In genomic region chr1:203797948-203798347, GRCh38 we compare ENCODE assay signal across 11 cellular contexts. TPM values are rescaled to one million over a fixed set of nuclear protein-coding genes. Genes with fewer than 3 reads are reported as not detected.
A peak's percentile ranks its signal among the peaks of the same experiment; 100 is the strongest.
DNase-seq lines count a peak whose midpoint lies in the region; ATAC-seq, FAIRE-seq and TF ChIP-seq lines count a peak whose summit lies in the region.
"Had no signal": no experiment of that assay in that cellular context is flagged by ENCODE, and none has a peak within 500 bp of the region (broad histone marks: within the 10 kb centered on the region; RNA-seq: fewer than 3 reads in every experiment).

No MANE protein-coding gene starts in this region.

- no peak for TF ChIP-seq EP300 in GM12878 (IDR thresholded peaks at IDR 0.05; ENCODE audit: borderline replicate concordance in 1 of 2, control insufficient read depth in 1 of 2, low read depth in 2 of 2, low read length in 2 of 2)

- H3K79me2 ChIP-seq in HCT116 (ENCODE audit: insufficient read depth, low read length) = peaks cover 71% of the 10 kb centered on the region
- H3K79me2 ChIP-seq in GM12878 (ENCODE audit: control insufficient read depth, insufficient read depth, low read length) = peaks cover 69% of the 10 kb centered on the region

- H4K20me1 ChIP-seq in HCT116 (ENCODE audit: insufficient read depth) = peaks cover 20% of the 10 kb centered on the region; the same call in 1 of the 2 replicates
- no peaks in the 10 kb centered on the region for H4K20me1 ChIP-seq in GM12878 (ENCODE audit: control insufficient read depth, insufficient read depth)

- H3K4me3 ChIP-seq in HCT116 (replicated peaks in 1 of 2; ENCODE audit: low read depth in 1 of 2, low read length in 2 of 2) = no peak overlapping the region
- H3K4me3 ChIP-seq in GM12878 = no peak overlapping the region

- SMC1A ChIA-PET in GM12878 (lab: Charles Lee; ENCODE audit: uncharacterized antibody, unreplicated experiment) = interaction anchor here (1.7 kb wide), 1 partner anchor 9 kb away, joined by 6 read pairs; no protein-coding TSS in a partner anchor

- peak overlapping the region; percentile 86 for H3K27ac Mint-ChIP-seq in CD4-positive, alpha-beta T cell
- H3K27ac Mint-ChIP-seq in nephron = peak overlapping the region; percentile 1 to 99 (median 98)

- no peak overlapping the region for H2AFZ ChIP-seq in HCT116 (ENCODE audit: low read depth, low read length, poor library complexity, severe bottlenecking)
- no peak overlapping the region for H2AFZ ChIP-seq in GM12878 (ENCODE audit: control insufficient read depth, low read depth, low read length)

- H3K36me3 ChIP-seq in HCT116 (ENCODE audit: control insufficient read depth in 1 of 2, insufficient read depth in 2 of 2, low read length in 2 of 2) (peaks cover 8 to 27% of the 10 kb centered on the region in 2 experiments), GM12878 (ENCODE audit: control insufficient read depth in 2 of 2, insufficient read depth in 2 of 2, low read length in 1 of 2) (peaks cover 0 to 24% of the 10 kb centered on the region in 2 experiments; a peak in 2 of 4 replicates)

- peaks cover 76% of the 10 kb centered on the region for H3K4me1 Mint-ChIP-seq in CD4-positive, alpha-beta T cell (ENCODE audit: low read depth)
- peaks cover 49% of the 10 kb centered on the region for H3K4me1 Mint-ChIP-seq in nephron

- no peaks in the 10 kb centered on the region for H3K27me3 Mint-ChIP-seq in CD4-positive, alpha-beta T cell
- no peaks in the 10 kb centered on the region for H3K27me3 Mint-ChIP-seq in nephron (ENCODE audit: low read depth)

- no peak for ATAC-seq in CD4-positive, alpha-beta T cell (ENCODE audit: poor library complexity)
- ATAC-seq in HCT116 = no peak
- no peak for ATAC-seq in GM12878
- ATAC-seq in HG03095 (IDR thresholded peaks at IDR 0.05; ENCODE audit: unreplicated experiment) = no peak
- no peak for ATAC-seq in HG02884 (IDR thresholded peaks at IDR 0.05; ENCODE audit: unreplicated experiment)
- ATAC-seq: stimulated activated naive CD8-positive, alpha-beta T cell treated with anti-CD3 and anti-CD28 coated beads, Interleukin-15, Interleukin-2, amounts not matched to agents 100 U/mL and 50 U/mL, for 24 hours had no signal

- no peak overlapping the region for H3K27ac ChIP-seq in CD4-positive, alpha-beta T cell (ENCODE audit: low read depth, low read length)
- H3K27ac ChIP-seq in HCT116 (ENCODE audit: low read depth, low read length) (no peak overlapping the region), GM12878 (ENCODE audit: control insufficient read depth, insufficient read depth) (no peak overlapping the region)

- H3K9me3 ChIP-seq in CD4-positive, alpha-beta T cell (ENCODE audit: control insufficient read depth, low read length) = no peaks in the 10 kb centered on the region
- no peaks in the 10 kb centered on the region for H3K9me3 ChIP-seq in HCT116 (ENCODE audit: control insufficient read depth in 1 of 2, insufficient read depth in 1 of 2, low read depth in 1 of 2, low read length in 2 of 2)
- no peaks in the 10 kb centered on the region; the same call in 2 of the 3 replicates for H3K9me3 ChIP-seq in GM12878 (replicated peaks; ENCODE audit: control insufficient read depth, insufficient read depth, low read length)

- in situ Hi-C loops in GM12878 (cut with MboI) = no loop called here

- TF ChIP-seq CTCF in CD4-positive, alpha-beta T cell (IDR thresholded peaks at IDR 0.05) = no peak
- TF ChIP-seq CTCF in HCT116 (IDR thresholded peaks at IDR 0.05 in 2 of 3, conservative IDR thresholded peaks at IDR 0.05 in 1 of 3; ENCODE audit: borderline replicate concordance in 1 of 3, insufficient read depth in 1 of 3, low read depth in 2 of 3, low read length in 2 of 3) (no peak; a peak in 1 of 6 replicates), GM12878 (IDR thresholded peaks at IDR 0.05 in 2 of 3, conservative IDR thresholded peaks at IDR 0.05 in 1 of 3; ENCODE audit: control insufficient read depth in 2 of 3, extremely low read depth in 1 of 3, insufficient read depth in 1 of 3, low read depth in 3 of 3, low read length in 3 of 3) (no peak), nephron (IDR thresholded peaks at IDR 0.05; ENCODE audit: unreplicated experiment in 3 of 3) (no peak)

- H3K9me2 ChIP-seq in HCT116 (ENCODE audit: insufficient read depth) = no peaks in the 10 kb centered on the region

- WGBS in GM12878 (ENCODE audit: insufficient coverage, insufficient replicate concordance, low lambda C conversion rate, missing lambda C conversion rate) = 98% methylated on average over 4 of the region's 4 CpGs

- H3K4me3 Mint-ChIP-seq in CD4-positive, alpha-beta T cell = peak overlapping the region; percentile 94
- peak overlapping the region; percentile 93 to 97 (median 95) for H3K4me3 Mint-ChIP-seq in nephron

- H3K9ac ChIP-seq in HCT116 (ENCODE audit: low read length) (no peak overlapping the region), GM12878 (ENCODE audit: control insufficient read depth, insufficient read depth, low read length) (no peak overlapping the region)

- POLR2A ChIA-PET in CD4-positive, alpha-beta T cell (lab: Charles Lee) = no interaction called here
- POLR2A ChIA-PET in HCT116 (lab: Charles Lee) (interaction anchor here (0.8 kb wide), 1 partner anchor 59 kb away, joined by 3 read pairs; no protein-coding TSS in a partner anchor), GM12878 (lab: Charles Lee) (no interaction called here)

- H3K4me1 ChIP-seq in HCT116 (ENCODE audit: control insufficient read depth in 1 of 2, insufficient read depth in 2 of 2, low read length in 2 of 2) = peaks cover 12 to 17% of the 10 kb centered on the region in 2 experiments
- peaks cover 4% of the 10 kb centered on the region; the same call in 1 of the 2 replicates for H3K4me1 ChIP-seq in GM12878 (ENCODE audit: control insufficient read depth, insufficient read depth, low read length)

- H3K4me2 ChIP-seq in HCT116 (ENCODE audit: low read length) (no peak overlapping the region), GM12878 (ENCODE audit: control insufficient read depth, insufficient read depth) (peak overlapping the region; percentile 80)

- no peaks in the 10 kb centered on the region for H3K27me3 ChIP-seq in CD4-positive, alpha-beta T cell (ENCODE audit: control insufficient read depth, insufficient read depth, low read length)
- H3K27me3 ChIP-seq in HCT116 (ENCODE audit: insufficient read depth, low read length) (no peaks in the 10 kb centered on the region), GM12878 (replicated peaks in 1 of 2; ENCODE audit: control insufficient read depth in 2 of 2, insufficient read depth in 2 of 2, low read length in 1 of 2) (no peaks in the 10 kb centered on the region)

- H3K36me3 Mint-ChIP-seq in CD4-positive, alpha-beta T cell (ENCODE audit: low read depth) = peaks cover 58% of the 10 kb centered on the region
- H3K36me3 Mint-ChIP-seq in nephron (ENCODE audit: low read depth) = peaks cover 64% of the 10 kb centered on the region

- RAD21 ChIA-PET in HCT116 (lab: Charles Lee; ENCODE audit: low non-redundant PET in 1 of 2, low total read pairs in 2 of 2, uncharacterized antibody in 2 of 2, unreplicated experiment in 2 of 2) = no interaction called here
- RAD21 ChIA-PET in GM12878 (lab: Charles Lee; ENCODE audit: unreplicated experiment) = no interaction called here

- BruUV-seq in HCT116 (replicated peaks; lab: Mats Ljungman, UMichigan) (no TSS peak), GM12878 (replicated peaks; lab: Mats Ljungman, UMichigan) (no TSS peak)

- intact Hi-C loops in CD4-positive, alpha-beta T cell (cut with DNase I, micrococcal nuclease) = loop anchor here (2.0 to 10.0 kb wide), 5 partner anchors 33 to 1453 kb away; partner anchors contain the start of genes LAX1 (in 1 of the 2), PPP1R12B (in 1 of the 2), RBBP5 (in 1 of the 2) and UBE2T (in 1 of the 2)
- intact Hi-C loops in HCT116 (cut with micrococcal nuclease) (no loop called here), GM12878 (cut with micrococcal nuclease; ENCODE audit: unreplicated experiment) (no loop called here)

- TF ChIP-seq POLR2A in HCT116 (IDR thresholded peaks at IDR 0.05; ENCODE audit: borderline replicate concordance, extremely low read depth, insufficient read depth, insufficient read length) (no peak), GM12878 (IDR thresholded peaks at IDR 0.05; ENCODE audit: low read depth, low read length) (no peak)

- TF ChIP-seq RAD21 in HCT116 (IDR thresholded peaks at IDR 0.05; ENCODE audit: low read depth) (peak; percentile 28; the same call in 1 of the 2 replicates), GM12878 (IDR thresholded peaks at IDR 0.05; ENCODE audit: insufficient read depth, low read depth, low read length) (no peak)

- CTCF ChIA-PET in CD4-positive, alpha-beta T cell (lab: Charles Lee) = interaction anchor here (0.6 kb wide), 1 partner anchor 600 kb away, joined by 3 read pairs; no protein-coding TSS in a partner anchor
- CTCF ChIA-PET in HCT116 (lab: Charles Lee) = no interaction called here
- CTCF ChIA-PET in GM12878 (lab: Yijun Ruan, JAX) = no interaction called here

- no peak for DNase-seq in CD4-positive, alpha-beta T cell
- DNase-seq in HCT116 (ENCODE audit: low read depth, low spot score) (no peak), GM12878 (ENCODE audit: low read depth, low spot score) (no peak), LoVo (ENCODE audit: low spot score) (no peak)
- no peak for DNase-seq in activated effector memory CD4-positive, alpha-beta T cell treated with Interleukin-2 at 50 U/mL for 16 hours
- DNase-seq: stimulated activated naive CD8-positive, alpha-beta T cell treated with anti-CD3 and anti-CD28 coated beads, Interleukin-15, Interleukin-2, amounts not matched to agents 100 U/mL and 50 U/mL, for 24 hours had no signal

- no peaks in the 10 kb centered on the region for H3K9me3 Mint-ChIP-seq in CD4-positive, alpha-beta T cell
- peaks cover 3% of the 10 kb centered on the region for H3K9me3 Mint-ChIP-seq in nephron

- FAIRE-seq in GM12878 (lab: Jason Lieb, UNC) = no peak
- FAIRE-seq: GM19239 had no signal

RNA-seq across cellular contexts. Expression of gene ZBED6, which starts 2.5 kb away (rescaled TPM):
- total RNA-seq in CD4-positive, alpha-beta T cell = 10 to 100 TPM; 25.0 to 25.2 TPM
- 26.9 TPM for total RNA-seq in HCT116 (2021; ENCODE audit: unreplicated experiment)
- polyA plus RNA-seq in HCT116 (2012) = 2.1 and 2.3 TPM in 2 replicates
- 53.2 and 58.4 TPM in 2 replicates for total RNA-seq in GM12878 (2013; cell fraction: nucleolus; rRNA removed)
- total RNA-seq in GM12878 (2014; rRNA removed) = 10.3 and 12.2 TPM in 2 replicates
- total RNA-seq in GM12878 (2014; rRNA removed; fragmentation: Illumina TruSeq; extraction: Trizol) = 8.1 and 9.9 TPM in 2 replicates
- 13.7 and 15.9 TPM in 2 replicates for total RNA-seq in GM12878 (2021)
- 1.6 TPM for polyA plus RNA-seq in GM12878 (2011; ENCODE audit: low read depth)
- polyA plus RNA-seq in GM12878 (2011; rRNA removed) = 8.5 and 11.7 TPM in 2 replicates
- polyA plus RNA-seq in GM12878 (2011; cell fraction: cytosol; rRNA removed) = 6.2 and 8.4 TPM in 2 replicates
- polyA plus RNA-seq in GM12878 (2011; cell fraction: nucleus; rRNA removed) = 26.8 and 34.7 TPM in 2 replicates
- polyA plus RNA-seq in GM12878 (2012) = 2.1 and 2.2 TPM in 2 replicates
- polyA plus RNA-seq in GM12878 (2014; fragmentation: Illumina TruSeq; extraction: Trizol) = 5.2 and 8.8 TPM in 2 replicates
- under 1 TPM; 0.13 to 0.63 TPM for polyA plus RNA-seq in GM12878 (2014; fragmentation: Nextera tagmentation; extraction: Ambion mirVana)
- polyA plus RNA-seq in GM12878 (2014; rRNA removed) = 3.4 and 4.4 TPM in 2 replicates
- 1 to 10 TPM in 1 of 2 experiments, under 1 TPM in 1; 0.71 to 1.5 TPM for polyA plus RNA-seq in GM12878 (2016; fragmentation: Nextera tagmentation; extraction: Ambion mirVana)
- 30.8 and 31.2 TPM in 2 replicates for polyA minus RNA-seq in GM12878 (2011; rRNA and poly(A)+ RNA removed)
- polyA minus RNA-seq in GM12878 (2011; cell fraction: cytosol; rRNA and poly(A)+ RNA removed) = 6.3 and 7.7 TPM in 2 replicates
- polyA minus RNA-seq in GM12878 (2011; cell fraction: nucleus; rRNA and poly(A)+ RNA removed) = 35.4 and 39.3 TPM in 2 replicates

RNA-seq across cellular contexts. Expression of gene ZC3H11A, which starts 2.5 kb away (rescaled TPM):
- total RNA-seq in CD4-positive, alpha-beta T cell = 10 to 100 TPM; 67.6 to 73.3 TPM
- total RNA-seq in HCT116 (2021; ENCODE audit: unreplicated experiment) = 82.6 TPM
- polyA plus RNA-seq in HCT116 (2012) = 55.2 and 63.4 TPM in 2 replicates
- total RNA-seq in GM12878 (2013; cell fraction: nucleolus; rRNA removed) = 223 and 228 TPM in 2 replicates
- 61.2 and 70.2 TPM in 2 replicates for total RNA-seq in GM12878 (2014; rRNA removed)
- 69.9 and 75.5 TPM in 2 replicates for total RNA-seq in GM12878 (2014; rRNA removed; fragmentation: Illumina TruSeq; extraction: Trizol)
- total RNA-seq in GM12878 (2021) = 59.2 and 60.4 TPM in 2 replicates
- polyA plus RNA-seq in GM12878 (2011; ENCODE audit: low read depth) = 55.4 TPM
- polyA plus RNA-seq in GM12878 (2011; rRNA removed) = 123 and 175 TPM in 2 replicates
- polyA plus RNA-seq in GM12878 (2011; cell fraction: cytosol; rRNA removed) = 63.3 and 74.1 TPM in 2 replicates
- polyA plus RNA-seq in GM12878 (2011; cell fraction: nucleus; rRNA removed) = 146 and 198 TPM in 2 replicates
- 61.7 and 76.5 TPM in 2 replicates for polyA plus RNA-seq in GM12878 (2012)
- polyA plus RNA-seq in GM12878 (2014; fragmentation: Illumina TruSeq; extraction: Trizol) = 88.2 and 93.7 TPM in 2 replicates
- polyA plus RNA-seq in GM12878 (2014; fragmentation: Nextera tagmentation; extraction: Ambion mirVana) = 10 to 100 TPM; 21.1 to 22.7 TPM
- 54.7 and 62.4 TPM in 2 replicates for polyA plus RNA-seq in GM12878 (2014; rRNA removed)
- polyA plus RNA-seq in GM12878 (2016; fragmentation: Nextera tagmentation; extraction: Ambion mirVana) = 10 to 100 TPM; 43.6 to 45.4 TPM
- 77.5 and 81.6 TPM in 2 replicates for polyA minus RNA-seq in GM12878 (2011; rRNA and poly(A)+ RNA removed)
- polyA minus RNA-seq in GM12878 (2011; cell fraction: cytosol; rRNA and poly(A)+ RNA removed) = 31.9 and 36.8 TPM in 2 replicates
- 62.1 and 67.5 TPM in 2 replicates for polyA minus RNA-seq in GM12878 (2011; cell fraction: nucleus; rRNA and poly(A)+ RNA removed)

RNA-seq across cellular contexts. Expression of gene LAX1, which starts 33.0 kb away (rescaled TPM):
- 10 to 100 TPM; 16.6 to 18.3 TPM for total RNA-seq in CD4-positive, alpha-beta T cell
- total RNA-seq in HCT116 (2021; ENCODE audit: unreplicated experiment) = 0.12 TPM
- not detected in 2 replicates for polyA plus RNA-seq in HCT116 (2012)
- 1.4 and 1.8 TPM in 2 replicates for total RNA-seq in GM12878 (2013; cell fraction: nucleolus; rRNA removed)
- 10.9 and 11.1 TPM in 2 replicates for total RNA-seq in GM12878 (2014; rRNA removed)
- total RNA-seq in GM12878 (2014; rRNA removed; fragmentation: Illumina TruSeq; extraction: Trizol) = 13.5 and 14.5 TPM in 2 replicates
- total RNA-seq in GM12878 (2021) = 9.7 and 11.6 TPM in 2 replicates
- 5.3 TPM for polyA plus RNA-seq in GM12878 (2011; ENCODE audit: low read depth)
- polyA plus RNA-seq in GM12878 (2011; rRNA removed) = 2.0 and 2.1 TPM in 2 replicates
- 2.0 and 2.1 TPM in 2 replicates for polyA plus RNA-seq in GM12878 (2011; cell fraction: cytosol; rRNA removed)
- polyA plus RNA-seq in GM12878 (2011; cell fraction: nucleus; rRNA removed) = 0.51 and 0.79 TPM in 2 replicates
- 6.2 and 8.2 TPM in 2 replicates for polyA plus RNA-seq in GM12878 (2012)
- polyA plus RNA-seq in GM12878 (2014; fragmentation: Illumina TruSeq; extraction: Trizol) = 14.6 and 15.0 TPM in 2 replicates
- polyA plus RNA-seq in GM12878 (2014; fragmentation: Nextera tagmentation; extraction: Ambion mirVana) = 1 to 10 TPM; 5.2 to 6.9 TPM
- 9.9 and 10.9 TPM in 2 replicates for polyA plus RNA-seq in GM12878 (2014; rRNA removed)
- 1 to 10 TPM; 6.6 to 8.0 TPM for polyA plus RNA-seq in GM12878 (2016; fragmentation: Nextera tagmentation; extraction: Ambion mirVana)
- polyA minus RNA-seq in GM12878 (2011; rRNA and poly(A)+ RNA removed) = 4.0 and 4.1 TPM in 2 replicates
- polyA minus RNA-seq in GM12878 (2011; cell fraction: cytosol; rRNA and poly(A)+ RNA removed) = 1.8 and 3.7 TPM in 2 replicates
- 1.3 and 1.8 TPM in 2 replicates for polyA minus RNA-seq in GM12878 (2011; cell fraction: nucleus; rRNA and poly(A)+ RNA removed)
- total RNA-seq: skeletal muscle tissue had no signal

Comparison
In these comparisons a context has a peak if more than half of its experiments do, and no peak if none do; other contexts are left out.
1. intact Hi-C loops: an anchor here in CD4-positive, alpha-beta T cell (2.0 to 10.0 kb wide); none called in HCT116 and GM12878.